ENCODE assay signal across 25 cellular contexts in genomic region chr7:31432831-31433340, GRCh38.
A peak's percentile ranks its signal among the peaks of the same experiment; 100 is the strongest.
DNase-seq lines count a peak whose midpoint lies in the region; ATAC-seq, FAIRE-seq and TF ChIP-seq lines count a peak whose summit lies in the region.
"Had no signal": no experiment of that assay in that cellular context is flagged by ENCODE, and none has a peak within 500 bp of the region (broad histone marks: within the 10 kb centered on the region; RNA-seq: fewer than 3 reads in every experiment).

No MANE protein-coding gene starts in this region.

- no peaks in the 10 kb centered on the region for H3K27me3 Mint-ChIP-seq in activated T-helper 17 cell treated with anti-CD3 and anti-CD28 coated beads, Interleukin-2, amount 50 U/mL, for 72 hours
- no peaks in the 10 kb centered on the region for H3K27me3 Mint-ChIP-seq in stimulated activated naive CD8-positive, alpha-beta T cell treated with anti-CD3 and anti-CD28 coated beads, Interleukin-15, amount 100 ng/mL, for 72 hours
- H3K27me3 Mint-ChIP-seq: activated CD4-positive, alpha-beta T cell treated with anti-CD3 and anti-CD28 coated beads, Interleukin-2, amount 10 ng/mL, durations not matched to agents 7 days and 5 days; activated naive CD8-positive, alpha-beta T cell treated with anti-CD3 and anti-CD28 coated beads, Interleukin-2, amount 10 ng/mL, durations not matched to agents 7 days and 5 days had no signal

- H3K36me3 ChIP-seq in bronchial epithelial cell (ENCODE audit: control insufficient read depth, insufficient read depth, low read length) (no peaks in the 10 kb centered on the region), kidney epithelial cell (ENCODE audit: control insufficient read depth, insufficient read depth, low read length) (no peaks in the 10 kb centered on the region)
- H3K36me3 ChIP-seq: esophagus muscularis mucosa, right atrium auricular region, SJCRH30, tibial nerve had no signal

- no peaks in the 10 kb centered on the region for H3K4me1 Mint-ChIP-seq in activated T-helper 17 cell treated with anti-CD3 and anti-CD28 coated beads, Interleukin-2, amount 50 U/mL, for 72 hours
- H3K4me1 Mint-ChIP-seq in stimulated activated naive CD8-positive, alpha-beta T cell treated with anti-CD3 and anti-CD28 coated beads, Interleukin-15, amount 100 ng/mL, for 72 hours: no peaks in the 10 kb centered on the region
- H3K4me1 Mint-ChIP-seq: activated CD4-positive, alpha-beta T cell treated with anti-CD3 and anti-CD28 coated beads, Interleukin-2, amount 10 ng/mL, durations not matched to agents 7 days and 5 days; activated naive CD8-positive, alpha-beta T cell treated with anti-CD3 and anti-CD28 coated beads, Interleukin-2, amount 10 ng/mL, durations not matched to agents 7 days and 5 days; mesothelial cell of epicardium; natural killer cell had no signal

- H3K27ac Mint-ChIP-seq in activated T-helper 17 cell treated with anti-CD3 and anti-CD28 coated beads, Interleukin-2, amount 50 U/mL, for 72 hours: no peak overlapping the region
- no peak overlapping the region for H3K27ac Mint-ChIP-seq in stimulated activated naive CD8-positive, alpha-beta T cell treated with anti-CD3 and anti-CD28 coated beads, Interleukin-15, amount 100 ng/mL, for 72 hours
- H3K27ac Mint-ChIP-seq: activated CD4-positive, alpha-beta T cell treated with anti-CD3 and anti-CD28 coated beads, Interleukin-2, amount 10 ng/mL, durations not matched to agents 7 days and 5 days; activated naive CD8-positive, alpha-beta T cell treated with anti-CD3 and anti-CD28 coated beads, Interleukin-2, amount 10 ng/mL, durations not matched to agents 7 days and 5 days; mesothelial cell of epicardium; natural killer cell; stimulated activated naive CD8-positive, alpha-beta T cell treated with anti-CD3 and anti-CD28 coated beads, Interleukin-15, Interleukin-2, amounts not matched to agents 100 ng/mL and 50 ng/mL, for 24 hours had no signal

- no peak overlapping the region for H3K4me3 Mint-ChIP-seq in activated T-helper 17 cell treated with anti-CD3 and anti-CD28 coated beads, Interleukin-2, amount 50 U/mL, for 72 hours
- H3K4me3 Mint-ChIP-seq in stimulated activated naive CD8-positive, alpha-beta T cell treated with anti-CD3 and anti-CD28 coated beads, Interleukin-15, amount 100 ng/mL, for 72 hours: no peak overlapping the region
- H3K4me3 Mint-ChIP-seq: activated CD4-positive, alpha-beta T cell treated with anti-CD3 and anti-CD28 coated beads, Interleukin-2, amount 10 ng/mL, durations not matched to agents 7 days and 5 days; activated naive CD8-positive, alpha-beta T cell treated with anti-CD3 and anti-CD28 coated beads, Interleukin-2, amount 10 ng/mL, durations not matched to agents 7 days and 5 days; mesothelial cell of epicardium; natural killer cell; stimulated activated naive CD8-positive, alpha-beta T cell treated with anti-CD3 and anti-CD28 coated beads, Interleukin-15, Interleukin-2, amounts not matched to agents 100 ng/mL and 50 ng/mL, for 24 hours had no signal

- H3K4me3 ChIP-seq in bronchial epithelial cell (ENCODE audit: low read depth, low read length) (no peak overlapping the region), kidney epithelial cell (ENCODE audit: low read depth, low read length) (no peak overlapping the region)
- H3K4me3 ChIP-seq: body of pancreas, esophagus muscularis mucosa, right atrium auricular region, SJCRH30, tibial nerve had no signal

- TF ChIP-seq CTCF in bronchial epithelial cell (IDR thresholded peaks at IDR 0.05; ENCODE audit: insufficient read depth, low read length, severe bottlenecking) (no peak), kidney epithelial cell (IDR thresholded peaks at IDR 0.05; ENCODE audit: insufficient read depth, low read length, poor library complexity, severe bottlenecking) (no peak)

- peaks cover 9% of the 10 kb centered on the region for H3K9me3 Mint-ChIP-seq in activated T-helper 17 cell treated with anti-CD3 and anti-CD28 coated beads, Interleukin-2, amount 50 U/mL, for 72 hours
- peaks cover 0 to 8% of the 10 kb centered on the region in 2 donors for H3K9me3 Mint-ChIP-seq in stimulated activated naive CD8-positive, alpha-beta T cell treated with anti-CD3 and anti-CD28 coated beads, Interleukin-15, amount 100 ng/mL, for 72 hours
- H3K9me3 Mint-ChIP-seq: activated CD4-positive, alpha-beta T cell treated with anti-CD3 and anti-CD28 coated beads, Interleukin-2, amount 10 ng/mL, durations not matched to agents 7 days and 5 days; mesothelial cell of epicardium; stimulated activated naive CD8-positive, alpha-beta T cell treated with anti-CD3 and anti-CD28 coated beads, Interleukin-15, Interleukin-2, amounts not matched to agents 100 ng/mL and 50 ng/mL, for 24 hours had no signal

- DNase-seq in A172 (ENCODE audit: low spot score) (peak; percentile 39), HT1080 (ENCODE audit: low read depth) (peak; percentile 39), bronchial epithelial cell (ENCODE audit: low read depth) (peak; percentile 73), kidney epithelial cell (ENCODE audit: low read depth) (peak; percentile 53), DMS 273 treated with DMSO at 0.1 percent for 48 hours (lab: John Stamatoyannopoulos, UW) (no peak), SKM-1 treated with dmso at 0.1 percent for 144 hours (lab: John Stamatoyannopoulos, UW; ENCODE audit: unreplicated experiment) (no peak)
- DNase-seq in stimulated activated naive CD8-positive, alpha-beta T cell treated with anti-CD3 and anti-CD28 coated beads, Interleukin-15, amount 100 ng/mL, for 72 hours: no peak
- DNase-seq: ACHN; activated CD4-positive, alpha-beta T cell treated with anti-CD3 and anti-CD28 coated beads, Interleukin-2, amount 10 ng/mL, durations not matched to agents 7 days and 5 days; activated naive CD8-positive, alpha-beta T cell treated with anti-CD3 and anti-CD28 coated beads, Interleukin-2, amount 10 ng/mL, durations not matched to agents 7 days and 5 days; body of pancreas; effector CD8-positive, alpha-beta T cell; KG1; natural killer cell; NCI-H187 treated with DMSO at 0.1 percent for 48 hours; NCI-H446 treated with DMSO at 0.1 percent for 48 hours; SJCRH30; T-helper 2 cell had no signal

- FAIRE-seq in bronchial epithelial cell (lab: Jason Lieb, UNC): no peak
- FAIRE-seq: G401.6 had no signal

- no peaks in the 10 kb centered on the region for H3K27me3 ChIP-seq in bronchial epithelial cell (ENCODE audit: control insufficient read depth, insufficient read depth, low read length)
- H3K27me3 ChIP-seq in kidney epithelial cell (ENCODE audit: control insufficient read depth, insufficient read depth, low read length): no peaks in the 10 kb centered on the region
- H3K27me3 ChIP-seq: body of pancreas, right atrium auricular region, tibial nerve had no signal

- H3K36me3 Mint-ChIP-seq in activated T-helper 17 cell treated with anti-CD3 and anti-CD28 coated beads, Interleukin-2, amount 50 U/mL, for 72 hours (ENCODE audit: low read depth): no peaks in the 10 kb centered on the region
- H3K36me3 Mint-ChIP-seq: activated naive CD8-positive, alpha-beta T cell treated with anti-CD3 and anti-CD28 coated beads, Interleukin-2, amount 10 ng/mL, durations not matched to agents 7 days and 5 days; mesothelial cell of epicardium; natural killer cell had no signal

- no peak for ATAC-seq in activated T-helper 17 cell treated with anti-CD3 and anti-CD28 coated beads, Interleukin-2, amount 50 U/mL, for 72 hours (replicated peaks)
- ATAC-seq in stimulated activated naive CD8-positive, alpha-beta T cell treated with anti-CD3 and anti-CD28 coated beads, Interleukin-15, amount 100 ng/mL, for 72 hours: no peak
- ATAC-seq: body of pancreas, natural killer cell had no signal

Comparison
In these comparisons a context has a peak if more than half of its experiments do, and no peak if none do; other contexts are left out.
1. DNase-seq: peak in A172 (single experiment), HT1080 (single experiment), bronchial epithelial cell (single experiment) and kidney epithelial cell (single experiment); none in DMS 273 treated with DMSO at 0.1 percent for 48 hours (single experiment), SKM-1 treated with dmso at 0.1 percent for 144 hours (single experiment) and stimulated activated naive CD8-positive, alpha-beta T cell treated with anti-CD3 and anti-CD28 coated beads, Interleukin-15, amount 100 ng/mL, for 72 hours (0 of 2).